Comparison of ENCODE assay signal across 13 cellular contexts in genomic region chr18:24076950-24077349, GRCh38.
DNase-seq lines count a peak whose midpoint lies in the region; ATAC-seq and TF ChIP-seq lines count a peak whose summit lies in the region.
"Had no signal": no experiment of that assay in that cellular context is flagged by ENCODE, and none has a peak within 500 bp of the region (broad histone marks: within the 10 kb centered on the region; RNA-seq: fewer than 3 reads in every experiment).

No MANE protein-coding gene starts in this region.

- TF ChIP-seq CTCF in HEK293 (tag by site-specific recombination; IDR thresholded peaks at IDR 0.05) = no peak
- TF ChIP-seq CTCF in spleen (IDR thresholded peaks at IDR 0.05 in 8 of 11, conservative IDR thresholded peaks at IDR 0.05 in 3 of 11) = no peak

- H3K9me3 ChIP-seq in HEK293 (ENCODE audit: control insufficient read depth, insufficient read depth, low read depth, low read length) = no peaks in the 10 kb centered on the region
- H3K9me3 ChIP-seq in skeletal muscle satellite cell (replicated peaks; ENCODE audit: low read length) = no peaks in the 10 kb centered on the region
- H3K9me3 ChIP-seq in spleen = no peaks in the 10 kb centered on the region
- H3K9me3 ChIP-seq: breast epithelium had no signal

- H3K36me3 Mint-ChIP-seq in activated CD4-positive, alpha-beta T cell treated with anti-CD3 and anti-CD28 coated beads, Interleukin-2, amount 10 ng/mL, durations not matched to agents 24 days and 14 days (ENCODE audit: low read depth) = peaks cover 45% of the 10 kb centered on the region
- H3K36me3 Mint-ChIP-seq in activated naive CD8-positive, alpha-beta T cell treated with anti-CD3 and anti-CD28 coated beads, Interleukin-2, amount 10 ng/mL, durations not matched to agents 7 days and 5 days = peaks cover 31% of the 10 kb centered on the region

- H3K4me3 ChIP-seq in HEK293 (ENCODE audit: low read depth, low read length) (no peak overlapping the region), skeletal muscle satellite cell (ENCODE audit: low read length) (no peak overlapping the region), spleen (no peak overlapping the region)
- H3K4me3 ChIP-seq: breast epithelium had no signal

- H3K4me3 Mint-ChIP-seq in activated CD4-positive, alpha-beta T cell treated with anti-CD3 and anti-CD28 coated beads, Interleukin-2, amount 10 ng/mL, durations not matched to agents 24 days and 14 days = no peak overlapping the region
- H3K4me3 Mint-ChIP-seq in activated naive CD8-positive, alpha-beta T cell treated with anti-CD3 and anti-CD28 coated beads, Interleukin-2, amount 10 ng/mL, durations not matched to agents 7 days and 5 days = no peak overlapping the region
- H3K4me3 Mint-ChIP-seq: memory B cell had no signal

- no peak for ATAC-seq in activated naive CD8-positive, alpha-beta T cell treated with anti-CD3 and anti-CD28 coated beads, Interleukin-2, amount 10 ng/mL, durations not matched to agents 7 days and 5 days (ENCODE audit: low read depth)
- no peak for ATAC-seq in GM21447 (IDR thresholded peaks at IDR 0.05; ENCODE audit: unreplicated experiment)

- POLR2A ChIA-PET in HEK293 (lab: Yijun Ruan, JAX) = interaction anchor here (0.6 to 1.7 kb wide), 3 partner anchors 9 to 356 kb away, joined by 5 to 10 read pairs (median 9); partner anchors contain the start of gene CABYR
- POLR2A ChIA-PET in activated naive CD8-positive, alpha-beta T cell treated with anti-CD3 and anti-CD28 coated beads, Interleukin-2, amount 10 ng/mL, durations not matched to agents 7 days and 5 days (lab: Charles Lee) = interaction anchor here (1.1 kb wide), 1 partner anchor 9 kb away, joined by 3 read pairs; no protein-coding TSS in a partner anchor

- DNase-seq in activated CD4-positive, alpha-beta T cell treated with anti-CD3 and anti-CD28 coated beads, Interleukin-2, amount 10 ng/mL, durations not matched to agents 24 days and 14 days = no peak
- no peak for DNase-seq in activated CD4-positive, alpha-beta T cell treated with anti-CD3 and anti-CD28 coated beads for 4 hours
- no peak for DNase-seq in activated naive CD8-positive, alpha-beta T cell treated with anti-CD3 and anti-CD28 coated beads, Interleukin-2, amount 10 ng/mL, durations not matched to agents 7 days and 5 days
- no peak for DNase-seq in spleen
- DNase-seq in kidney glomerular epithelial cell (lab: John Stamatoyannopoulos, UW) = no peak
- DNase-seq: DMS79 treated with DMSO at 0.1 percent for 48 hours; effector CD8-positive, alpha-beta T cell; NCI-H446 treated with DMSO at 0.1 percent for 48 hours had no signal

- peaks cover 5% of the 10 kb centered on the region for H3K9me3 Mint-ChIP-seq in activated CD4-positive, alpha-beta T cell treated with anti-CD3 and anti-CD28 coated beads, Interleukin-2, amount 10 ng/mL, durations not matched to agents 24 days and 14 days
- peaks cover 4% of the 10 kb centered on the region for H3K9me3 Mint-ChIP-seq in activated naive CD8-positive, alpha-beta T cell treated with anti-CD3 and anti-CD28 coated beads, Interleukin-2, amount 10 ng/mL, durations not matched to agents 7 days and 5 days

- H3K4me2 ChIP-seq in skeletal muscle satellite cell (ENCODE audit: low read length) = peak overlapping the region; percentile 43

- WGBS in spleen, 5 donors = 90 to 95% (median 94%) methylated on average over 10 of the region's 10 CpGs

- TF ChIP-seq POLR2A in spleen (IDR thresholded peaks at IDR 0.05) = no peak

- no peaks in the 10 kb centered on the region for H3K27me3 ChIP-seq in skeletal muscle satellite cell (ENCODE audit: control insufficient read depth, insufficient read depth, low read length)
- no peaks in the 10 kb centered on the region for H3K27me3 ChIP-seq in spleen (replicated peaks in 1 of 7)
- H3K27me3 ChIP-seq: breast epithelium had no signal

- CTCF ChIA-PET in HEK293 (lab: Yijun Ruan, JAX) = interaction anchor here (0.5 to 1.7 kb wide), 8 partner anchors 9 to 171 kb away, joined by 3 to 9 read pairs (median 4); no protein-coding TSS in a partner anchor

- H3K4me1 Mint-ChIP-seq in activated CD4-positive, alpha-beta T cell treated with anti-CD3 and anti-CD28 coated beads, Interleukin-2, amount 10 ng/mL, durations not matched to agents 24 days and 14 days = peaks cover 28% of the 10 kb centered on the region
- H3K4me1 Mint-ChIP-seq in activated naive CD8-positive, alpha-beta T cell treated with anti-CD3 and anti-CD28 coated beads, Interleukin-2, amount 10 ng/mL, durations not matched to agents 7 days and 5 days = peaks cover 50% of the 10 kb centered on the region

- H3K27ac ChIP-seq in HEK293 (ENCODE audit: extremely low read depth, low read depth, low read length) (0 out of 2 replicates have a peak overlapping the region, but pooled peaks have one; percentile 4), spleen (peak overlapping the region in 2 of 8 donors; percentile 12 to 44)

- intact Hi-C loops in activated CD4-positive, alpha-beta T cell treated with anti-CD3 and anti-CD28 coated beads, Interleukin-2, amount 10 ng/mL, durations not matched to agents 24 days and 14 days (cut with micrococcal nuclease) = loop anchor here (1.0 to 5.0 kb wide), 8 partner anchors 14 to 250 kb away; partner anchors contain the start of gene TTC39C
- intact Hi-C loops in spleen (cut with DNase I; ENCODE audit: low total_unique reads) = no loop called here

- H3K9ac ChIP-seq in skeletal muscle satellite cell (ENCODE audit: low read depth, low read length) = no peak overlapping the region

- H3K27ac Mint-ChIP-seq in activated CD4-positive, alpha-beta T cell treated with anti-CD3 and anti-CD28 coated beads, Interleukin-2, amount 10 ng/mL, durations not matched to agents 24 days and 14 days = peak overlapping the region; percentile 85
- peak overlapping the region; percentile 70 for H3K27ac Mint-ChIP-seq in activated naive CD8-positive, alpha-beta T cell treated with anti-CD3 and anti-CD28 coated beads, Interleukin-2, amount 10 ng/mL, durations not matched to agents 7 days and 5 days

- H3K36me3 ChIP-seq in HEK293 (ENCODE audit: control insufficient read depth in 2 of 2, insufficient read depth in 1 of 2, low read length in 2 of 2) = no peaks in the 10 kb centered on the region; a peak in 1 of 3 replicates
- no peaks in the 10 kb centered on the region for H3K36me3 ChIP-seq in skeletal muscle satellite cell (ENCODE audit: insufficient read depth, low read length)
- H3K36me3 ChIP-seq in spleen = peaks cover 0 to 51% (median 6%) of the 10 kb centered on the region in 6 donors
- H3K36me3 ChIP-seq: breast epithelium had no signal

- H3K27me3 Mint-ChIP-seq in activated CD4-positive, alpha-beta T cell treated with anti-CD3 and anti-CD28 coated beads, Interleukin-2, amount 10 ng/mL, durations not matched to agents 24 days and 14 days = no peaks in the 10 kb centered on the region
- no peaks in the 10 kb centered on the region for H3K27me3 Mint-ChIP-seq in activated naive CD8-positive, alpha-beta T cell treated with anti-CD3 and anti-CD28 coated beads, Interleukin-2, amount 10 ng/mL, durations not matched to agents 7 days and 5 days
- H3K27me3 Mint-ChIP-seq: memory B cell had no signal

- H3K4me1 ChIP-seq in HEK293 (ENCODE audit: control insufficient read depth, insufficient read depth, low read length) (peaks cover 4% of the 10 kb centered on the region), skeletal muscle satellite cell (ENCODE audit: control insufficient read depth, insufficient read depth, low read length) (peaks cover 13% of the 10 kb centered on the region), spleen (peaks cover 0 to 17% (median 2%) of the 10 kb centered on the region in 6 donors)
- H3K4me1 ChIP-seq: breast epithelium had no signal

TF ChIP-seq in HEK293, 187 proteins besides CTCF, POLR2A, EP300 and RAD21:
- no peak for TF ChIP-seq ZNF777 (tag by site-specific recombination; IDR thresholded peaks at IDR 0.05; ENCODE audit: borderline replicate concordance)
- no peak for TF ChIP-seq ZNF398 (tag by site-specific recombination; IDR thresholded peaks at IDR 0.05)
- 0 out of 2 replicates have a peak, but pooled peaks have one; percentile 9 for TF ChIP-seq ZIC2 (tag by site-specific recombination; IDR thresholded peaks at IDR 0.05)
